Comparison of ENCODE assay signal across 22 cellular contexts in genomic region chr2:35830833-35831232, GRCh38.
"Had no signal": no experiment of that assay in that cellular context is flagged by ENCODE, and none has a peak within 500 bp of the region (broad histone marks: within the 10 kb centered on the region; RNA-seq: fewer than 3 reads in every experiment).

No MANE protein-coding gene starts in this region.

- H3K4me1 ChIP-seq: neural progenitor cell, prostate gland, stomach, thyroid gland, tibial nerve, upper lobe of left lung, vagina had no signal

- H3K27me3 ChIP-seq: neural progenitor cell, ovary, stomach, thyroid gland, tibial nerve, upper lobe of left lung, vagina had no signal

- H3K9ac ChIP-seq: neural progenitor cell had no signal

- FAIRE-seq: small intestine, urothelium cell line had no signal

- H3K9me3 ChIP-seq: ovary, prostate gland, stomach, thoracic aorta, thyroid gland, tibial nerve, upper lobe of left lung, vagina had no signal

- DNase-seq: naive thymus-derived CD4-positive, alpha-beta T cell; natural killer cell; occipital lobe; ovary; right cardiac atrium; small intestine; stimulated activated CD4-positive, alpha-beta T cell treated with anti-CD3 and anti-CD28 coated beads, Interleukin-15, amount 100 ng/mL, for 24 hours; stimulated activated CD4-positive, alpha-beta T cell treated with anti-CD3 and anti-CD28 coated beads, Interleukin-2, amount 100 ng/mL, for 24 hours; stimulated activated CD4-positive, alpha-beta T cell treated with anti-CD3 and anti-CD28 coated beads, Interleukin-2, amount 100 ng/mL, for 48 hours; stimulated activated CD4-positive, alpha-beta T cell treated with anti-CD3 and anti-CD28 coated beads, Interleukin-4, amount 100 ng/mL, for 24 hours; stimulated activated naive B cell treated with anti-CD40 and anti-IgM and Interleukin-4, amounts not matched to agents 10 μg/mL and 1 μg/mL and 100 μg/mL, for 72 hours; stimulated activated naive CD4-positive, alpha-beta T cell treated with Interleukin-2 at 50 U/mL for 16 hours; stomach; thyroid gland; trophoblast cell; upper lobe of left lung had no signal

- H3K27ac ChIP-seq: neural progenitor cell, ovary, prostate gland, stomach, thoracic aorta, thyroid gland, tibial nerve, upper lobe of left lung, vagina had no signal

- H3K36me3 ChIP-seq: neural progenitor cell, ovary, prostate gland, stomach, thoracic aorta, thyroid gland, tibial nerve, upper lobe of left lung, vagina had no signal

- H3K4me2 ChIP-seq: neural progenitor cell had no signal

- H3K4me3 ChIP-seq: neural progenitor cell, ovary, prostate gland, stomach, thoracic aorta, thyroid gland, tibial nerve, upper lobe of left lung, vagina had no signal

- H2AFZ ChIP-seq: neural progenitor cell had no signal
